Comparison of ENCODE assay signal across 1 cellular context in genomic region chr10:63133056-63133786, GRCh38.
TF ChIP-seq lines count a peak whose summit lies in the region.

Gene NRBF2, plus strand, starts transcription at chr10:63133328. Its CDS starts 143 bp downstream, at chr10:63133471.

TF ChIP-seq in K562, 482 proteins besides CTCF, POLR2A, EP300 and RAD21 (continued from another document and continues in another):
- TF ChIP-seq REST (CRISPR knock-in tag; IDR thresholded peaks at IDR 0.05; ENCODE audit: low read depth) (peak; percentile 74; the same call in 1 of the 2 replicates), HDAC1 (IDR thresholded peaks at IDR 0.05) (peak in 1 of 2 experiments; percentile 81; a peak in 2 of 4 replicates), MAZ (CRISPR knock-in tag; conservative IDR thresholded peaks at IDR 0.05 in 1 of 2, IDR thresholded peaks at IDR 0.05 in 1 of 2) (peak; percentile 78 to 92), ZNF75A (CRISPR knock-in tag; IDR thresholded peaks at IDR 0.05) (0 out of 2 replicates have a peak, but pooled peaks have one; percentile 35), SREBF2 (CRISPR knock-in tag; IDR thresholded peaks at IDR 0.05) (no peak), THRB (CRISPR knock-in tag; conservative IDR thresholded peaks at IDR 0.05) (peak; percentile 64; the same call in 1 of the 2 replicates), SMARCA4 (IDR thresholded peaks at IDR 0.05) (peak; percentile 68), ZNF740 (CRISPR knock-in tag; IDR thresholded peaks at IDR 0.05) (0 out of 2 replicates have a peak, but pooled peaks have one; percentile 45), ZNF740 (tag; IDR thresholded peaks at IDR 0.05) (no peak), ELF1 (tag; IDR thresholded peaks at IDR 0.05) (peak; percentile 87), CBX1 (IDR thresholded peaks at IDR 0.05; ENCODE audit: low read depth) (peak; percentile 97), TCF3 (CRISPR knock-in tag; IDR thresholded peaks at IDR 0.05) (no peak; the same call in 1 of the 2 replicates), NFIC (IDR thresholded peaks at IDR 0.05) (0 out of 2 replicates have a peak, but pooled peaks have one; percentile 33), ZBTB40 (IDR thresholded peaks at IDR 0.05) (0 out of 2 replicates have a peak, but pooled peaks have one; percentile 50), ZBTB40 (CRISPR knock-in tag; IDR thresholded peaks at IDR 0.05) (no peak), MAFF (IDR thresholded peaks at IDR 0.05; ENCODE audit: low read length) (peak; percentile 66; the same call in 1 of the 2 replicates), RAD51 (IDR thresholded peaks at IDR 0.05; ENCODE audit: borderline replicate concordance, low read depth) (peak; percentile 97), ZNF589 (CRISPR knock-in tag; IDR thresholded peaks at IDR 0.05; ENCODE audit: low read depth) (peak; percentile 72), TAF1 (IDR thresholded peaks at IDR 0.05; ENCODE audit: control insufficient read depth, extremely low read depth, insufficient read depth, low read length, severe bottlenecking) (peak; percentile 94), TRIM28 (IDR thresholded peaks at IDR 0.05) (no peak), ZC3H8 (IDR thresholded peaks at IDR 0.05) (no peak), ZNF57 (CRISPR knock-in tag; IDR thresholded peaks at IDR 0.05) (no peak), CXXC5 (CRISPR knock-in tag; IDR thresholded peaks at IDR 0.05) (peak; percentile 99), DIDO1 (tag; IDR thresholded peaks at IDR 0.05; ENCODE audit: low read depth) (no peak), CBX2 (IDR thresholded peaks at IDR 0.05; ENCODE audit: insufficient read depth, low read length, poor library complexity, severe bottlenecking) (no peak), TBL1XR1 (IDR thresholded peaks at IDR 0.05; ENCODE audit: low read length in 2 of 2) (peak in 1 of 2 experiments; percentile 67; a peak in 1 of 4 replicates), MAFK (IDR thresholded peaks at IDR 0.05; ENCODE audit: low read length) (0 out of 2 replicates have a peak, but pooled peaks have one; percentile 24), NR2F6 (CRISPR knock-in tag; IDR thresholded peaks at IDR 0.05) (0 out of 2 replicates have a peak, but pooled peaks have one; percentile 15), GABPA (tag; conservative IDR thresholded peaks at IDR 0.05; ENCODE audit: low read depth) (peak; percentile 85), PHF21A (IDR thresholded peaks at IDR 0.05; ENCODE audit: borderline replicate concordance, low read depth) (no peak), FOSL1 (tag; conservative IDR thresholded peaks at IDR 0.05) (peak; percentile 67), SMAD2 (IDR thresholded peaks at IDR 0.05; ENCODE audit: low read depth, low read length) (no peak), BRD9 (IDR thresholded peaks at IDR 0.05; ENCODE audit: low read depth, partially characterized antibody) (peak; percentile 66), EZH2 (IDR thresholded peaks at IDR 0.05; ENCODE audit: borderline replicate concordance, low read depth, low read length) (no peak), FUS (optimal IDR thresholded peaks at IDR 0.05; ENCODE audit: low read depth, low read length) (no peak), BRF1 (IDR thresholded peaks at IDR 0.05; ENCODE audit: borderline replicate concordance, extremely low read depth, insufficient read length) (no peak), ZFP91 (CRISPR knock-in tag; IDR thresholded peaks at IDR 0.05) (no peak), ZKSCAN3 (CRISPR knock-in tag; IDR thresholded peaks at IDR 0.05) (no peak), ZBTB33 (CRISPR knock-in tag; IDR thresholded peaks at IDR 0.05) (peak; percentile 69), ZMIZ1 (IDR thresholded peaks at IDR 0.05; ENCODE audit: low read depth in 2 of 2, low read length in 2 of 2) (peak in 1 of 2 experiments; percentile 80; a peak in 2 of 4 replicates)
